In genomic region chr17:46768540-46768870, GRCh38 we compare ENCODE assay signal across 23 cellular contexts. TPM values are rescaled to one million over a fixed set of nuclear protein-coding genes. Genes with fewer than 3 reads are reported as not detected.
"Had no signal": no experiment of that assay in that cellular context is flagged by ENCODE, and none has a peak within 500 bp of the region (broad histone marks: within the 10 kb centered on the region; RNA-seq: fewer than 3 reads in every experiment).

No MANE protein-coding gene starts in this region.

- H3K27me3 ChIP-seq: breast epithelium had no signal

- H3K36me3 Mint-ChIP-seq: activated naive CD4-positive, alpha-beta T cell treated with anti-CD3 and anti-CD28 coated beads, Interleukin-2, amount 50 U/mL, for 72 hours; natural killer cell treated with Interleukin-12 subunit alpha and Interleukin-12 subunit beta and Interleukin-15 and Interleukin-18, amount 100 ng/mL, for 72 hours had no signal

- H3K9me3 Mint-ChIP-seq: activated naive CD4-positive, alpha-beta T cell treated with anti-CD3 and anti-CD28 coated beads, Interleukin-2, amount 50 U/mL, for 72 hours; activated T-cell treated with anti-CD3 and anti-CD28 coated beads, Interleukin-2, amount 50 U/mL, for 24 hours; activated T-helper 17 cell treated with anti-CD3 and anti-CD28 coated beads, Interleukin-2, amount 50 U/mL, for 72 hours; central memory CD8-positive, alpha-beta T cell; natural killer cell treated with Interleukin-12 subunit alpha and Interleukin-12 subunit beta and Interleukin-15 and Interleukin-18, amount 100 ng/mL, for 72 hours had no signal

- H3K9me3 ChIP-seq: breast epithelium, gastroesophageal sphincter, left ventricle myocardium inferior, spleen, tibial artery had no signal

- ATAC-seq: activated CD8-positive, alpha-beta T cell treated with anti-CD3 and anti-CD28 coated beads, Interleukin-2, amount 10 ng/mL, durations not matched to agents 7 days and 5 days; activated naive CD4-positive, alpha-beta T cell treated with anti-CD3 and anti-CD28 coated beads, Interleukin-2, amount 50 U/mL, for 72 hours; activated T-helper 17 cell treated with anti-CD3 and anti-CD28 coated beads, Interleukin-2, amount 50 U/mL, for 72 hours; gastroesophageal sphincter; natural killer cell treated with Interleukin-12 subunit alpha and Interleukin-12 subunit beta and Interleukin-15 and Interleukin-18, amount 100 ng/mL, for 72 hours; stimulated activated naive CD8-positive, alpha-beta T cell treated with anti-CD3 and anti-CD28 coated beads, Interleukin-15, Interleukin-2, amounts not matched to agents 100 U/mL and 50 U/mL, for 24 hours had no signal

- H3K27ac ChIP-seq: breast epithelium, coronary artery, epithelial cell of prostate, gastroesophageal sphincter, left ventricle myocardium inferior, spleen, tibial artery, WERI-Rb-1 had no signal

- H3K4me3 Mint-ChIP-seq: activated CD8-positive, alpha-beta T cell treated with anti-CD3 and anti-CD28 coated beads, Interleukin-2, amount 10 ng/mL, durations not matched to agents 7 days and 5 days; activated T-cell treated with anti-CD3 and anti-CD28 coated beads, Interleukin-2, amount 50 U/mL, for 24 hours; activated T-helper 17 cell treated with anti-CD3 and anti-CD28 coated beads, Interleukin-2, amount 50 U/mL, for 72 hours had no signal

- H3K27me3 Mint-ChIP-seq: natural killer cell treated with Interleukin-12 subunit alpha and Interleukin-12 subunit beta and Interleukin-15 and Interleukin-18, amount 100 ng/mL, for 72 hours had no signal

- H3K27ac Mint-ChIP-seq: activated CD8-positive, alpha-beta T cell treated with anti-CD3 and anti-CD28 coated beads, Interleukin-2, amount 10 ng/mL, durations not matched to agents 7 days and 5 days; activated naive CD4-positive, alpha-beta T cell treated with anti-CD3 and anti-CD28 coated beads, Interleukin-2, amount 50 U/mL, for 72 hours; activated T-cell treated with anti-CD3 and anti-CD28 coated beads, Interleukin-2, amount 50 U/mL, for 24 hours; activated T-helper 17 cell treated with anti-CD3 and anti-CD28 coated beads, Interleukin-2, amount 50 U/mL, for 72 hours; natural killer cell treated with Interleukin-12 subunit alpha and Interleukin-12 subunit beta and Interleukin-15 and Interleukin-18, amount 100 ng/mL, for 72 hours; progenitor cell of endocrine pancreas had no signal

- H3K36me3 ChIP-seq: breast epithelium, gastroesophageal sphincter, left ventricle myocardium inferior, spleen, tibial artery had no signal

- H3K4me1 Mint-ChIP-seq: activated T-helper 17 cell treated with anti-CD3 and anti-CD28 coated beads, Interleukin-2, amount 50 U/mL, for 72 hours; central memory CD8-positive, alpha-beta T cell had no signal

- DNase-seq: activated CD4-positive, alpha-beta T cell treated with anti-CD3 and anti-CD28 coated beads for 1 hour; activated CD4-positive, alpha-beta T cell treated with anti-CD3 and anti-CD28 coated beads, Interleukin-2, amount 50 U/mL, for 1 hour; activated CD8-positive, alpha-beta T cell treated with anti-CD3 and anti-CD28 coated beads, Interleukin-2, amount 10 ng/mL, durations not matched to agents 7 days and 5 days; activated T-cell treated with anti-CD3 and anti-CD28 coated beads, Interleukin-2, amount 50 U/mL, for 24 hours; hypothalamus; left ventricle myocardium inferior; retina; stimulated activated CD4-positive, alpha-beta T cell treated with anti-CD3 and anti-CD28 coated beads, Interleukin-4, amount 100 ng/mL, for 24 hours; stimulated activated naive CD8-positive, alpha-beta T cell treated with anti-CD3 and anti-CD28 coated beads, Interleukin-15, Interleukin-2, amounts not matched to agents 100 U/mL and 50 U/mL, for 24 hours; substantia nigra; T-helper 1 cell; WERI-Rb-1 had no signal

- H3K4me3 ChIP-seq: breast epithelium, coronary artery, gastroesophageal sphincter, left ventricle myocardium inferior, spleen, tibial artery had no signal

RNA-seq across cellular contexts. Expression of gene WNT3, which starts 50.0 kb away (rescaled TPM):
- total RNA-seq: activated CD8-positive, alpha-beta T cell treated with anti-CD3 and anti-CD28 coated beads, Interleukin-2, amount 10 ng/mL, durations not matched to agents 7 days and 5 days had no signal
